ENCODE assay signal across 17 cellular contexts in the genomic region with DNA sequence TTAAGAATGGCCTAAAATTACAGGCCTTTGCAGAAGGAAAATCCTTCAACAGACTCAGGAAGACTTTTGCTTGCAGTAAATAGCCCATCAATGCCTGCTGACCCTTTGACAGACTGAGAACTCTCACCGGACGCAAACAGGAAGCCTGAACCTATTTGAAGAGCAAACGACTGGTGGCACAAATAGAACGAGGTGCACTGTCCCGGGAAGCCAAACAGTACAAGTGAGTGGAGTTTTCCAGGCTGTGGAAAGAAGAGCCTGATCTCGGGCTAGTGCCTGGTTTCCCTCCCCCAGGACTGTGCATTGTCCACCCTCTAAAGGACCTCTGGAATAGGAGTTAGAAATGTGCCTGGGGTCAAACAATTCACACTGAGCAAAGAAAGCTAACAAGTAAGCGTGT.
"Had no signal": no experiment of that assay in that cellular context is flagged by ENCODE, and none has a peak within 500 bp of the region (broad histone marks: within the 10 kb centered on the region; RNA-seq: fewer than 3 reads in every experiment).

No MANE protein-coding gene starts in this region.

- H3K36me3 Mint-ChIP-seq: naive thymus-derived CD8-positive, alpha-beta T cell had no signal

- H3K4me3 ChIP-seq: esophagus muscularis mucosa, gastrocnemius medialis, hepatocyte, ovary, right atrium auricular region, stomach, uterus had no signal

- H3K4me1 Mint-ChIP-seq: naive thymus-derived CD8-positive, alpha-beta T cell had no signal

- H3K27ac Mint-ChIP-seq: naive thymus-derived CD8-positive, alpha-beta T cell had no signal

- H3K9me3 ChIP-seq: esophagus muscularis mucosa, gastrocnemius medialis, ovary, right atrium auricular region, stomach, uterus had no signal

- DNase-seq: effector memory CD4-positive, alpha-beta T cell; gastrocnemius medialis; head of caudate nucleus; kidney; left colon; mammary epithelial cell; naive thymus-derived CD8-positive, alpha-beta T cell; nucleus accumbens; ovary; small intestine; stimulated activated CD4-positive, alpha-beta T cell treated with anti-CD3 and anti-CD28 coated beads, Interleukin-12 subunit alpha, Interleukin-12 subunit beta, amount 100 ng/mL, for 4 hours; stimulated activated naive CD4-positive, alpha-beta T cell; stomach; uterus had no signal

- H3K4me3 Mint-ChIP-seq: naive thymus-derived CD8-positive, alpha-beta T cell had no signal

- H3K27ac ChIP-seq: esophagus muscularis mucosa, gastrocnemius medialis, hepatocyte, ovary, right atrium auricular region, stomach, uterus had no signal

- H3K9me3 Mint-ChIP-seq: naive thymus-derived CD8-positive, alpha-beta T cell had no signal

- ATAC-seq: gastrocnemius medialis; left colon; naive thymus-derived CD8-positive, alpha-beta T cell had no signal

- H3K27me3 ChIP-seq: esophagus muscularis mucosa, gastrocnemius medialis, hepatocyte, ovary, right atrium auricular region, stomach, uterus had no signal

- H3K36me3 ChIP-seq: esophagus muscularis mucosa, gastrocnemius medialis, ovary, right atrium auricular region, stomach, uterus had no signal

- H3K4me1 ChIP-seq: gastrocnemius medialis, right atrium auricular region, stomach, uterus had no signal
